Comparison of ENCODE assay signal across 33 cellular contexts in the genomic region with DNA sequence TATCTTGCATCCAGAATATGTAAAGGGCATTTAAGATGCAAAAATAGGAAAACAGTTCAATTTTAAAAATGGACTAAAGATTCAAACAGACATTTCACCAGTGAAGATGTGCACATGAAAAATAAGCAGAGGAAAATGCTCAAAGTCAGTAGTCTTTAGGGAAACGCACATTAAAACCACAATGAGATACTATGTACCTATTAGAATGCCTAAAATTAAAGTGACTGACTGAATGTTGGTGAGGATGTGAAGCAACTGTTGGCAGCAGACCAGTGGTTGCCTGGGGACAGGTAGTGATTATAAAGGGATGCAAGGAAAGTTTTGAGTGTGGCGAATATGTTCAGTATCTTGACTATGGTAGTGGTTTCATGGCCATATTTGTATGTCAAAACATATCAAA.
"Had no signal": no experiment of that assay in that cellular context is flagged by ENCODE, and none has a peak within 500 bp of the region (broad histone marks: within the 10 kb centered on the region; RNA-seq: fewer than 3 reads in every experiment).

No MANE protein-coding gene starts in this region.

- DNase-seq: activated B cell treated with CpG ODN at 0.5 μM for 24 hours; activated CD4-positive, alpha-beta memory T cell treated with anti-CD3 and anti-CD28 coated beads for 36 hours; activated CD4-positive, alpha-beta T cell treated with anti-CD3 and anti-CD28 coated beads for 4 hours; activated CD4-positive, alpha-beta T cell treated with anti-CD3 and anti-CD28 coated beads, Interleukin-2, amount 10 ng/mL, durations not matched to agents 24 days and 14 days; activated CD4-positive, alpha-beta T cell treated with anti-CD3 and anti-CD28 coated beads, Interleukin-2, amount 50 U/mL, for 1 hour; activated CD4-positive, alpha-beta T cell treated with anti-CD3 and anti-CD28 coated beads, Interleukin-2, amount 50 U/mL, for 4 hours; activated CD4-positive, CD25-positive, alpha-beta regulatory T cell treated with anti-CD3 and anti-CD28 coated beads, Interleukin-2, amount 50 U/mL, for 72 hours; activated CD8-positive, alpha-beta memory T cell treated with anti-CD3 and anti-CD28 coated beads, Interleukin-2, amount 50 U/mL, for 4 hours; activated effector memory CD4-positive, alpha-beta T cell treated with Interleukin-2 at 50 U/mL for 16 hours; activated gamma-delta T cell; activated naive CD4-positive, alpha-beta T cell treated with anti-CD3 and anti-CD28 coated beads, Interleukin-2, amount 10 ng/mL, durations not matched to agents 7 days and 5 days; activated naive CD4-positive, alpha-beta T cell treated with Interleukin-2 at 50 U/mL for 16 hours; activated naive CD8-positive, alpha-beta T cell treated with anti-CD3 and anti-CD28 coated beads, Interleukin-2, amount 10 ng/mL, durations not matched to agents 7 days and 5 days; activated naive CD8-positive, alpha-beta T cell treated with anti-CD3 and anti-CD28 coated beads, Interleukin-2, amount 50 U/mL, for 24 hours; activated T-cell treated with anti-CD3 and anti-CD28 coated beads for 4 hours; activated T-cell treated with anti-CD3 and anti-CD28 coated beads, Interleukin-2, amount 50 U/mL, for 24 hours; activated T-cell treated with anti-CD3 and anti-CD28 coated beads, Interleukin-2, amount 50 U/mL, for 48 hours; amygdala; anterior cingulate cortex; caudate nucleus; cerebellar nuclear complex; T-helper 1 cell; T-helper 2 cell; T-helper 9 cell had no signal

- FAIRE-seq: bronchial epithelial cell, TTC549 had no signal

- H3K9me3 Mint-ChIP-seq: activated B cell treated with CpG ODN at 0.5 μM for 24 hours; activated CD4-positive, alpha-beta memory T cell treated with anti-CD3 and anti-CD28 coated beads for 36 hours; activated CD4-positive, alpha-beta T cell treated with anti-CD3 and anti-CD28 coated beads, Interleukin-2, amount 10 ng/mL, durations not matched to agents 24 days and 14 days; activated naive CD4-positive, alpha-beta T cell treated with anti-CD3 and anti-CD28 coated beads, Interleukin-2, amount 10 ng/mL, durations not matched to agents 7 days and 5 days; activated naive CD4-positive, alpha-beta T cell treated with anti-CD3 and anti-CD28 coated beads, Interleukin-2, amount 50 U/mL, for 24 hours; activated naive CD8-positive, alpha-beta T cell treated with anti-CD3 and anti-CD28 coated beads, Interleukin-2, amount 10 ng/mL, durations not matched to agents 7 days and 5 days; activated naive CD8-positive, alpha-beta T cell treated with anti-CD3 and anti-CD28 coated beads, Interleukin-2, amount 50 U/mL, for 24 hours; activated T-cell treated with anti-CD3 and anti-CD28 coated beads, Interleukin-2, amount 50 U/mL, for 24 hours; activated T-helper 2 cell treated with anti-CD3 and anti-CD28 coated beads, Interferon-gamma antibody, Interleukin-2, Interleukin-4, amounts not matched to agents 10 μg/mL and 5 μg/mL and 100 μg/mL, durations not matched to agents 14 hours and 24 hours and 36 hours; central memory CD8-positive, alpha-beta T cell; T-helper 1 cell treated with Interleukin-12 subunit alpha and Interleukin-12 subunit beta and Interleukin-4 antibody, amounts not matched to agents 30 μg/mL and 1 μg/mL, for 36 hours; T-helper 2 cell treated with Interferon-gamma antibody and Interleukin-4, amounts not matched to agents 5 μg/mL and 100 μg/mL, for 36 hours had no signal

- H3K4me1 Mint-ChIP-seq: activated B cell treated with CpG ODN at 0.5 μM for 24 hours; activated naive CD4-positive, alpha-beta T cell treated with anti-CD3 and anti-CD28 coated beads, Interleukin-2, amount 10 ng/mL, durations not matched to agents 7 days and 5 days; activated naive CD4-positive, alpha-beta T cell treated with anti-CD3 and anti-CD28 coated beads, Interleukin-2, amount 50 U/mL, for 24 hours had no signal

- H3K27ac Mint-ChIP-seq: activated B cell treated with CpG ODN at 0.5 μM for 24 hours; activated CD4-positive, alpha-beta memory T cell treated with anti-CD3 and anti-CD28 coated beads for 36 hours; activated CD4-positive, alpha-beta T cell treated with anti-CD3 and anti-CD28 coated beads, Interleukin-2, amount 10 ng/mL, durations not matched to agents 24 days and 14 days; activated naive CD4-positive, alpha-beta T cell treated with anti-CD3 and anti-CD28 coated beads, Interleukin-2, amount 10 ng/mL, durations not matched to agents 7 days and 5 days; activated naive CD4-positive, alpha-beta T cell treated with anti-CD3 and anti-CD28 coated beads, Interleukin-2, amount 50 U/mL, for 24 hours; activated naive CD8-positive, alpha-beta T cell; activated naive CD8-positive, alpha-beta T cell treated with anti-CD3 and anti-CD28 coated beads, Interleukin-2, amount 10 ng/mL, durations not matched to agents 7 days and 5 days; activated naive CD8-positive, alpha-beta T cell treated with anti-CD3 and anti-CD28 coated beads, Interleukin-2, amount 50 U/mL, for 24 hours; activated T-cell treated with anti-CD3 and anti-CD28 coated beads, Interleukin-2, amount 50 U/mL, for 24 hours; activated T-helper 2 cell treated with anti-CD3 and anti-CD28 coated beads, Interferon-gamma antibody, Interleukin-2, Interleukin-4, amounts not matched to agents 10 μg/mL and 5 μg/mL and 100 μg/mL, durations not matched to agents 14 hours and 24 hours and 36 hours; brain; T-helper 1 cell treated with Interleukin-12 subunit alpha and Interleukin-12 subunit beta and Interleukin-4 antibody, amounts not matched to agents 30 μg/mL and 1 μg/mL, for 36 hours; T-helper 2 cell treated with Interferon-gamma antibody and Interleukin-4, amounts not matched to agents 5 μg/mL and 100 μg/mL, for 36 hours had no signal

- H3K4me3 Mint-ChIP-seq: activated B cell treated with CpG ODN at 0.5 μM for 24 hours; activated CD4-positive, alpha-beta memory T cell treated with anti-CD3 and anti-CD28 coated beads for 36 hours; activated CD4-positive, alpha-beta T cell treated with anti-CD3 and anti-CD28 coated beads, Interleukin-2, amount 10 ng/mL, durations not matched to agents 24 days and 14 days; activated naive CD4-positive, alpha-beta T cell treated with anti-CD3 and anti-CD28 coated beads, Interleukin-2, amount 10 ng/mL, durations not matched to agents 7 days and 5 days; activated naive CD4-positive, alpha-beta T cell treated with anti-CD3 and anti-CD28 coated beads, Interleukin-2, amount 50 U/mL, for 24 hours; activated naive CD8-positive, alpha-beta T cell; activated naive CD8-positive, alpha-beta T cell treated with anti-CD3 and anti-CD28 coated beads, Interleukin-2, amount 10 ng/mL, durations not matched to agents 7 days and 5 days; activated naive CD8-positive, alpha-beta T cell treated with anti-CD3 and anti-CD28 coated beads, Interleukin-2, amount 50 U/mL, for 24 hours; activated T-cell treated with anti-CD3 and anti-CD28 coated beads, Interleukin-2, amount 50 U/mL, for 24 hours; brain; central memory CD8-positive, alpha-beta T cell; T-helper 1 cell treated with Interleukin-12 subunit alpha and Interleukin-12 subunit beta and Interleukin-4 antibody, amounts not matched to agents 30 μg/mL and 1 μg/mL, for 36 hours; T-helper 2 cell treated with Interferon-gamma antibody and Interleukin-4, amounts not matched to agents 5 μg/mL and 100 μg/mL, for 36 hours had no signal

- ATAC-seq: activated naive CD8-positive, alpha-beta T cell treated with anti-CD3 and anti-CD28 coated beads, Interleukin-2, amount 50 U/mL, for 24 hours had no signal

- H3K27me3 Mint-ChIP-seq: activated B cell treated with CpG ODN at 0.5 μM for 24 hours; activated CD4-positive, alpha-beta memory T cell treated with anti-CD3 and anti-CD28 coated beads for 36 hours; activated CD4-positive, alpha-beta T cell treated with anti-CD3 and anti-CD28 coated beads, Interleukin-2, amount 10 ng/mL, durations not matched to agents 24 days and 14 days; activated naive CD4-positive, alpha-beta T cell treated with anti-CD3 and anti-CD28 coated beads, Interleukin-2, amount 10 ng/mL, durations not matched to agents 7 days and 5 days; activated naive CD4-positive, alpha-beta T cell treated with anti-CD3 and anti-CD28 coated beads, Interleukin-2, amount 50 U/mL, for 24 hours; activated naive CD8-positive, alpha-beta T cell; activated naive CD8-positive, alpha-beta T cell treated with anti-CD3 and anti-CD28 coated beads, Interleukin-2, amount 10 ng/mL, durations not matched to agents 7 days and 5 days; activated naive CD8-positive, alpha-beta T cell treated with anti-CD3 and anti-CD28 coated beads, Interleukin-2, amount 50 U/mL, for 24 hours; activated T-cell treated with anti-CD3 and anti-CD28 coated beads, Interleukin-2, amount 50 U/mL, for 24 hours; brain; central memory CD8-positive, alpha-beta T cell had no signal
